ENCODE assay signal across 14 cellular contexts in the genomic region with DNA sequence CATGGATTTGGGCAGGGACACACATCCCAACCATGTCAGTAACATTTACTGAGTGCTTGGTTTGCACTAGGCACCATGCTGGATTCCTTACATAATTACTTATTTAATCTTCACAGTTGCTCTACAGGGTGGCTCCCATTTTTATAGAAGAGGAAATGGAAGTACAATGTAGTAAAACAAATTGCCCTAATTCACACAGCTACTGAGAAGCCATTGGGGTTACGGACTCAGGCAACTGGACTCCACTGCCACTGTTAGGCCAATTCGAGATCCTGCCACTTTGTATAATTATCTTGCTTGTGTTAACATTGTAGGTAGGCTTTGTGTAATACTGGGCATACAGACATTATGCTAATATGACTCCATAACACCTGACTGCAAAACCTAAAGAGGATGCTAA.
"Had no signal": no experiment of that assay in that cellular context is flagged by ENCODE, and none has a peak within 500 bp of the region (broad histone marks: within the 10 kb centered on the region; RNA-seq: fewer than 3 reads in every experiment).

No MANE protein-coding gene starts in this region.

- H3K27me3 ChIP-seq: breast epithelium, neural progenitor cell, pancreas, testis had no signal

- H3K36me3 Mint-ChIP-seq: neural progenitor cell had no signal

- H3K4me3 Mint-ChIP-seq: activated CD8-positive, alpha-beta T cell treated with anti-CD3 and anti-CD28 coated beads for 36 hours; activated naive CD8-positive, alpha-beta T cell treated with anti-CD3 and anti-CD28 coated beads, Interleukin-2, amount 10 ng/mL, durations not matched to agents 7 days and 5 days; neural progenitor cell; stimulated activated naive CD8-positive, alpha-beta T cell treated with anti-CD3 and anti-CD28 coated beads, Interleukin-15, amount 100 ng/mL, for 72 hours had no signal

- H3K4me2 ChIP-seq: neural progenitor cell had no signal

- H3K4me1 ChIP-seq: breast epithelium, neural progenitor cell, pancreas had no signal

- H3K27ac ChIP-seq: breast epithelium, neural progenitor cell, pancreas, testis had no signal

- H3K36me3 ChIP-seq: breast epithelium, neural progenitor cell, pancreas had no signal

- H3K27ac Mint-ChIP-seq: activated CD8-positive, alpha-beta T cell treated with anti-CD3 and anti-CD28 coated beads for 36 hours; activated naive CD8-positive, alpha-beta T cell treated with anti-CD3 and anti-CD28 coated beads, Interleukin-2, amount 10 ng/mL, durations not matched to agents 7 days and 5 days; neural progenitor cell; stimulated activated naive CD8-positive, alpha-beta T cell treated with anti-CD3 and anti-CD28 coated beads, Interleukin-15, amount 100 ng/mL, for 72 hours had no signal

- H2AFZ ChIP-seq: neural progenitor cell had no signal

- DNase-seq: activated CD8-positive, alpha-beta memory T cell treated with anti-CD3 and anti-CD28 coated beads, Interleukin-2, amount 50 U/mL, for 48 hours; activated CD8-positive, alpha-beta T cell treated with anti-CD3 and anti-CD28 coated beads for 36 hours; activated naive CD8-positive, alpha-beta T cell treated with anti-CD3 and anti-CD28 coated beads, Interleukin-2, amount 10 ng/mL, durations not matched to agents 7 days and 5 days; aorta; hypothalamus; kidney glomerular epithelial cell; pancreas; stimulated activated CD4-positive, alpha-beta T cell treated with anti-CD3 and anti-CD28 coated beads, Interleukin-15, amount 100 ng/mL, for 24 hours; stimulated activated CD4-positive, alpha-beta T cell treated with anti-CD3 and anti-CD28 coated beads, Interleukin-4, amount 100 ng/mL, for 24 hours; stimulated activated naive CD8-positive, alpha-beta T cell treated with anti-CD3 and anti-CD28 coated beads, Interleukin-15, amount 100 ng/mL, for 72 hours; testis had no signal

- H3K9me3 Mint-ChIP-seq: activated CD8-positive, alpha-beta T cell treated with anti-CD3 and anti-CD28 coated beads for 36 hours had no signal

- H3K9ac ChIP-seq: neural progenitor cell had no signal

- H3K27me3 Mint-ChIP-seq: activated CD8-positive, alpha-beta T cell treated with anti-CD3 and anti-CD28 coated beads for 36 hours; activated naive CD8-positive, alpha-beta T cell treated with anti-CD3 and anti-CD28 coated beads, Interleukin-2, amount 10 ng/mL, durations not matched to agents 7 days and 5 days; stimulated activated naive CD8-positive, alpha-beta T cell treated with anti-CD3 and anti-CD28 coated beads, Interleukin-15, amount 100 ng/mL, for 72 hours had no signal

- H3K4me3 ChIP-seq: breast epithelium, neural progenitor cell, pancreas, testis had no signal

- ATAC-seq: activated CD8-positive, alpha-beta T cell treated with anti-CD3 and anti-CD28 coated beads for 36 hours; esophagus mucosa; pancreas; stimulated activated naive CD8-positive, alpha-beta T cell treated with anti-CD3 and anti-CD28 coated beads, Interleukin-15, amount 100 ng/mL, for 72 hours had no signal

- H3K9me3 ChIP-seq: breast epithelium, pancreas, testis had no signal
